22 cellular contexts compared by ENCODE assay signal in genomic region chr9:114006931-114007691, GRCh38.
DNase-seq lines count a peak whose midpoint lies in the region; ATAC-seq and TF ChIP-seq lines count a peak whose summit lies in the region.
"Had no signal": no experiment of that assay in that cellular context is flagged by ENCODE, and none has a peak within 500 bp of the region (broad histone marks: within the 10 kb centered on the region; RNA-seq: fewer than 3 reads in every experiment).

No MANE protein-coding gene starts in this region.

- H3K27ac Mint-ChIP-seq in activated B cell treated with CpG ODN at 0.5 μM for 24 hours, result no peak overlapping the region

- no peaks in the 10 kb centered on the region for H3K4me1 Mint-ChIP-seq in activated B cell treated with CpG ODN at 0.5 μM for 24 hours
- H3K4me1 Mint-ChIP-seq: naive thymus-derived CD8-positive, alpha-beta T cell had no signal

- H3K36me3 ChIP-seq in stomach, result peaks cover 4 to 88% (median 80%) of the 10 kb centered on the region in 4 donors

- CTCF ChIA-PET in activated B cell treated with CpG ODN at 0.5 μM for 24 hours (lab: Charles Lee), result no interaction called here

- TF ChIP-seq POLR2A in stomach (IDR thresholded peaks at IDR 0.05), result no peak

- no peaks in the 10 kb centered on the region for H3K36me3 Mint-ChIP-seq in activated B cell treated with CpG ODN at 0.5 μM for 24 hours (ENCODE audit: low read depth)

- DNase-seq in activated CD8-positive, alpha-beta memory T cell treated with anti-CD3 and anti-CD28 coated beads for 24 hours, result peak; percentile 33
- DNase-seq in activated CD8-positive, alpha-beta memory T cell treated with anti-CD3 and anti-CD28 coated beads, Interleukin-2, amount 50 U/mL, for 4 hours, result no peak
- DNase-seq in activated B cell treated with CpG ODN at 0.5 μM for 24 hours (peak; percentile 5), left lobe of liver (ENCODE audit: low spot score) (peak; percentile 43), stomach (peak; percentile 24), nucleus accumbens (lab: John Stamatoyannopoulos, UW) (no peak)
- DNase-seq: activated naive CD4-positive, alpha-beta T cell; DMS 273 treated with DMSO at 0.1 percent for 48 hours; effector CD8-positive, alpha-beta T cell; esophagus squamous epithelium; GDM1; mesenchymal stem cell; NCI-H187 treated with DMSO at 0.1 percent for 48 hours; NK-92 treated with Interleukin-12 subunit alpha and Interleukin-12 subunit beta, amount 100 ng/mL, for 24 hours had no signal

- TF ChIP-seq CTCF in activated B cell treated with CpG ODN at 0.5 μM for 24 hours (IDR thresholded peaks at IDR 0.05) (no peak), stomach (IDR thresholded peaks at IDR 0.05) (no peak)

- no peaks in the 10 kb centered on the region for H3K27me3 ChIP-seq in stomach
- H3K27me3 ChIP-seq: esophagus squamous epithelium, gastroesophageal sphincter had no signal

- H3K9me3 Mint-ChIP-seq in activated B cell treated with CpG ODN at 0.5 μM for 24 hours, result no peaks in the 10 kb centered on the region

- peaks cover 0 to 1% (median 0%) of the 10 kb centered on the region in 4 donors for H3K9me3 ChIP-seq in stomach
- H3K9me3 ChIP-seq: A549, esophagus squamous epithelium had no signal

- ATAC-seq in activated B cell treated with CpG ODN at 0.5 μM for 24 hours (ENCODE audit: low read depth) (no peak), left lobe of liver (no peak), HG03460 (IDR thresholded peaks at IDR 0.05; ENCODE audit: unreplicated experiment) (no peak), GM19463 (IDR thresholded peaks at IDR 0.05; ENCODE audit: unreplicated experiment) (no peak)
- ATAC-seq: A549; gastroesophageal sphincter; HCT116; naive thymus-derived CD8-positive, alpha-beta T cell had no signal

- intact Hi-C loops in activated B cell treated with CpG ODN at 0.5 μM for 24 hours (cut with micrococcal nuclease), result no loop called here
- intact Hi-C loops in stomach (cut with DNase I; ENCODE audit: low total_unique reads), result no loop called here

- peaks cover 2% of the 10 kb centered on the region for H3K27me3 Mint-ChIP-seq in activated B cell treated with CpG ODN at 0.5 μM for 24 hours
- H3K27me3 Mint-ChIP-seq: naive thymus-derived CD8-positive, alpha-beta T cell had no signal

- no peak overlapping the region for H3K4me3 ChIP-seq in stomach
- H3K4me3 ChIP-seq: A549; BLaER1 treated with 17β-estradiol and CSF1 and Interleukin-3, amounts not matched to agents 10 nM and 100 nM; esophagus squamous epithelium; gastroesophageal sphincter; SK-N-MC had no signal

- H3K27ac ChIP-seq in stomach, result no peak overlapping the region
- H3K27ac ChIP-seq: A549, esophagus squamous epithelium, gastroesophageal sphincter, SK-N-MC had no signal

- POLR2A ChIA-PET in activated B cell treated with CpG ODN at 0.5 μM for 24 hours (lab: Charles Lee), result no interaction called here

- 75 to 89% (median 83%) methylated on average over 9 to 10 of the region's 10 CpGs for WGBS in stomach, 5 donors

- no peak overlapping the region for H3K4me3 Mint-ChIP-seq in activated B cell treated with CpG ODN at 0.5 μM for 24 hours
- H3K4me3 Mint-ChIP-seq: naive thymus-derived CD8-positive, alpha-beta T cell had no signal

- no peak for TF ChIP-seq EP300 in stomach (IDR thresholded peaks at IDR 0.05)

- H3K4me1 ChIP-seq in stomach, result peaks cover 0 to 14% (median 10%) of the 10 kb centered on the region in 4 donors
- H3K4me1 ChIP-seq: A549 had no signal

Comparison
In these comparisons a context has a peak if more than half of its experiments do, and no peak if none do; other contexts are left out.
1. DNase-seq: peak in activated CD8-positive, alpha-beta memory T cell treated with anti-CD3 and anti-CD28 coated beads for 24 hours (single experiment), activated B cell treated with CpG ODN at 0.5 μM for 24 hours (single experiment), left lobe of liver (single experiment) and stomach (single experiment); none in activated CD8-positive, alpha-beta memory T cell treated with anti-CD3 and anti-CD28 coated beads, Interleukin-2, amount 50 U/mL, for 4 hours (single experiment) and nucleus accumbens (0 of 56).